ENCODE assay signal across 18 cellular contexts in genomic region chr14:50222061-50222613, GRCh38. TPM values are rescaled to one million over a fixed set of nuclear protein-coding genes. Genes with fewer than 3 reads are reported as not detected.
A peak's percentile ranks its signal among the peaks of the same experiment; 100 is the strongest.
DNase-seq lines count a peak whose midpoint lies in the region; ATAC-seq and TF ChIP-seq lines count a peak whose summit lies in the region.
"Had no signal": no experiment of that assay in that cellular context is flagged by ENCODE, and none has a peak within 500 bp of the region (broad histone marks: within the 10 kb centered on the region; RNA-seq: fewer than 3 reads in every experiment).

No MANE protein-coding gene starts in this region.

- in situ Hi-C loops in KBM-7 (cut with MboI; ENCODE audit: low pct_unique_long_range_greater_than_20kb, low sequenced_read_pairs), result no loop called here

- TF ChIP-seq CTCF in mesothelial cell of epicardium (IDR thresholded peaks at IDR 0.05; ENCODE audit: unreplicated experiment) (no peak), GM10266 (IDR thresholded peaks at IDR 0.05; ENCODE audit: control insufficient read depth, insufficient read depth, low read depth, missing control alignments) (no peak)

- no peaks in the 10 kb centered on the region for H3K27me3 Mint-ChIP-seq in mesothelial cell of epicardium (ENCODE audit: low read depth)
- H3K27me3 Mint-ChIP-seq: activated CD4-positive, alpha-beta memory T cell treated with anti-CD3 and anti-CD28 coated beads for 36 hours had no signal

- no peak overlapping the region for H3K4me3 Mint-ChIP-seq in mesothelial cell of epicardium
- H3K4me3 Mint-ChIP-seq: activated CD4-positive, alpha-beta memory T cell treated with anti-CD3 and anti-CD28 coated beads for 36 hours had no signal

- H3K9me3 Mint-ChIP-seq in mesothelial cell of epicardium, result no peaks in the 10 kb centered on the region
- H3K9me3 Mint-ChIP-seq: activated CD4-positive, alpha-beta memory T cell treated with anti-CD3 and anti-CD28 coated beads for 36 hours had no signal

- no peak for ATAC-seq in HG03378 (IDR thresholded peaks at IDR 0.05; ENCODE audit: unreplicated experiment)
- ATAC-seq: sciatic nerve had no signal

- peaks cover 43% of the 10 kb centered on the region for H3K4me1 Mint-ChIP-seq in mesothelial cell of epicardium

- peaks cover 12% of the 10 kb centered on the region for H3K36me3 Mint-ChIP-seq in mesothelial cell of epicardium
- H3K36me3 Mint-ChIP-seq: activated CD4-positive, alpha-beta memory T cell treated with anti-CD3 and anti-CD28 coated beads for 36 hours had no signal

- peak overlapping the region; percentile 60 for H3K27ac Mint-ChIP-seq in mesothelial cell of epicardium
- H3K27ac Mint-ChIP-seq: activated CD4-positive, alpha-beta memory T cell treated with anti-CD3 and anti-CD28 coated beads for 36 hours had no signal

- peak; percentile 34 for DNase-seq in AG08395 (ENCODE audit: low spot score)
- DNase-seq in GM04503 (ENCODE audit: low read depth), result peak; percentile 46
- DNase-seq in amniotic epithelial cell (ENCODE audit: low read depth), result peak; percentile 24
- DNase-seq in mesothelial cell of epicardium (ENCODE audit: low spot score in 2 of 2, unreplicated experiment in 2 of 2), result no peak
- DNase-seq in GM10266 (ENCODE audit: extremely low spot score), result no peak
- no peak for DNase-seq in KBM-7
- DNase-seq in stimulated activated CD4-positive, alpha-beta T cell treated with anti-CD3 and anti-CD28 coated beads, Interleukin-4, amount 100 ng/mL, for 1 hour, result no peak
- DNase-seq: activated CD4-positive, alpha-beta memory T cell treated with anti-CD3 and anti-CD28 coated beads for 36 hours; anterior cingulate cortex; DMS 273 treated with DMSO at 0.1 percent for 48 hours; head of caudate nucleus; mesenchymal stem cell; NCI-H1105; NCI-H2171; NCI-H82; nucleus accumbens had no signal

RNA-seq across cellular contexts. Expression of gene SOS2, which starts 9.2 kb away (rescaled TPM):
- total RNA-seq in mesothelial cell of epicardium, result 43.6 to 47.0 TPM (median 45.7 TPM) in 3 replicates

Comparison
In these comparisons a context has a peak if more than half of its experiments do, and no peak if none do; other contexts are left out.
1. DNase-seq: peak in AG08395 (single experiment), GM04503 (single experiment) and amniotic epithelial cell (single experiment); none in mesothelial cell of epicardium (0 of 2), GM10266 (single experiment), KBM-7 (single experiment) and stimulated activated CD4-positive, alpha-beta T cell treated with anti-CD3 and anti-CD28 coated beads, Interleukin-4, amount 100 ng/mL, for 1 hour (single experiment).